ENCODE assay signal across 8 cellular contexts in the genomic region with DNA sequence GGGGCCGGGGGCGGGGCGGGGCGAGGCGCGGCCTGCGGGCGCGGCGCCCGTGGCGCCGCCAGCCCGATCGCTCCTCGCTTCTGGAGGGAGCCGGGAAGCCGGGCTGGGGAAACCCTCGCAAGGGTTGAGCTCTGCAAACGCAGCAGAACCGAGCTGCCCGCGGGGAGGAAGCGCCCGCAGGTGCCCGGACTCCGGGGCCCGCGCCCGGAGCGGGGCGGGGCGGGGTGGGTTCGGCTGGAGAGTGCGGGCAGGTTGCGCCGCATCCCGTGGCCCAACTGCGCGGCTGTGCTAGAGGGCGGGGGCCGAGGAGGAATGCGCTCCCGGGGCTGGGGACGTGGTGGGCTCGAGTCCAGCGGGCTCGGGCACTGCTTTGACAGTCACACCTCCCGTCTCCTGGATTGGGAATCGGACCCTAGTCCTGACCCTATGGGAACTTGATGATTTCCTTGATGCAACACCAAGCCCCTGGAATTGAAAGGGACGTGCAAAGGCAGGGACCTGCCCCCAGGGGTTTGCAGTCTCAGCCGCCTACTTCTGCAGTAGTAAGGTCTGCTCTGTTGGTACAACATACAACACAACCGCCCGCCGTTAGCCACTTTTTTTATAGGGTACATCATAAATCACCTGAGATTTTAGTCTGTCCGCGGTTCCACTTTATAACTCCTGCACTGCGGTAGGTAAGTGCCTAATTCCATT. TPM values are rescaled to one million over a fixed set of nuclear protein-coding genes. Genes with fewer than 3 reads are reported as not detected.
A peak's percentile ranks its signal among the peaks of the same experiment; 100 is the strongest.
DNase-seq lines count a peak whose midpoint lies in the region; ATAC-seq, FAIRE-seq and TF ChIP-seq lines count a peak whose summit lies in the region.

No MANE protein-coding gene starts in this region.

- H3K9ac ChIP-seq in kidney (ENCODE audit: low read length in 2 of 2): peak overlapping the region; percentile 81 to 84

- peaks cover 35% of the 10 kb centered on the region for H3K27me3 ChIP-seq in HL-60 (ENCODE audit: insufficient read depth, poor library complexity, severe bottlenecking)

- intact Hi-C loops in kidney (cut with DNase I): no loop called here

- peaks cover 23 to 24% of the 10 kb centered on the region in 2 donors for H3K4me1 ChIP-seq in kidney (ENCODE audit: control insufficient read depth in 1 of 2, insufficient read depth in 1 of 2, low read depth in 1 of 2, low read length in 2 of 2)

- ATAC-seq in GM19468 (IDR thresholded peaks at IDR 0.05; ENCODE audit: extremely low read depth, unreplicated experiment): peak; percentile 13

- peaks cover 11 to 32% of the 10 kb centered on the region in 2 donors for H3K36me3 ChIP-seq in kidney (ENCODE audit: control insufficient read depth in 1 of 2, insufficient read depth in 2 of 2, low read length in 2 of 2)

- H3K4me3 ChIP-seq in HL-60 (replicated peaks; ENCODE audit: insufficient read depth, low read length) (peak overlapping the region; percentile 64), kidney (ENCODE audit: low read length in 2 of 2) (peak overlapping the region; percentile 80 to 87)

- no peaks in the 10 kb centered on the region for H3K9me3 ChIP-seq in kidney (ENCODE audit: control insufficient read depth in 1 of 2, low read length in 2 of 2)

- peak; percentile 11 for DNase-seq in DMS114 treated with DMSO at 0.1 percent for 48 hours (lab: John Stamatoyannopoulos, UW; ENCODE audit: unreplicated experiment)
- peak in 1 of 2 experiments; percentile 7 for DNase-seq in HL-60 (ENCODE audit: low read depth in 1 of 2, low spot score in 1 of 2)
- DNase-seq in cerebellar cortex (ENCODE audit: low spot score): peak; percentile 54
- DNase-seq in kidney: peak; percentile 88
- DNase-seq in stimulated activated CD4-positive, alpha-beta T cell treated with anti-CD3 and anti-CD28 coated beads, Interleukin-15, amount 100 ng/mL, for 24 hours: peak; percentile 61
- DNase-seq in NCI-H128 (lab: John Stamatoyannopoulos, UW; ENCODE audit: unreplicated experiment): no peak

- no peak for FAIRE-seq in kidney (lab: Jason Lieb, UNC)

- H3K27ac ChIP-seq in HL-60 (replicated peaks) (no peak overlapping the region), VCaP (peak overlapping the region; percentile 98), kidney (ENCODE audit: low read depth in 2 of 2, low read length in 2 of 2) (peak overlapping the region; percentile 87 to 96)

- no peak for TF ChIP-seq CTCF in HL-60 (IDR thresholded peaks at IDR 0.05; ENCODE audit: insufficient read depth, low read length)
- no peak for TF ChIP-seq CTCF in VCaP (conservative IDR thresholded peaks at IDR 0.05)
- no peak for TF ChIP-seq CTCF in kidney (IDR thresholded peaks at IDR 0.05; ENCODE audit: borderline replicate concordance, extremely low read depth, insufficient read depth)

RNA-seq across cellular contexts. Expression of a gene that starts 34.3 kb away (rescaled TPM):
- 113 TPM for total RNA-seq in kidney
- polyA plus RNA-seq in kidney (ENCODE audit: insufficient read depth, low read depth, low replicate concordance): 8.6 TPM
